ENCODE assay signal across 9 cellular contexts in the genomic region with DNA sequence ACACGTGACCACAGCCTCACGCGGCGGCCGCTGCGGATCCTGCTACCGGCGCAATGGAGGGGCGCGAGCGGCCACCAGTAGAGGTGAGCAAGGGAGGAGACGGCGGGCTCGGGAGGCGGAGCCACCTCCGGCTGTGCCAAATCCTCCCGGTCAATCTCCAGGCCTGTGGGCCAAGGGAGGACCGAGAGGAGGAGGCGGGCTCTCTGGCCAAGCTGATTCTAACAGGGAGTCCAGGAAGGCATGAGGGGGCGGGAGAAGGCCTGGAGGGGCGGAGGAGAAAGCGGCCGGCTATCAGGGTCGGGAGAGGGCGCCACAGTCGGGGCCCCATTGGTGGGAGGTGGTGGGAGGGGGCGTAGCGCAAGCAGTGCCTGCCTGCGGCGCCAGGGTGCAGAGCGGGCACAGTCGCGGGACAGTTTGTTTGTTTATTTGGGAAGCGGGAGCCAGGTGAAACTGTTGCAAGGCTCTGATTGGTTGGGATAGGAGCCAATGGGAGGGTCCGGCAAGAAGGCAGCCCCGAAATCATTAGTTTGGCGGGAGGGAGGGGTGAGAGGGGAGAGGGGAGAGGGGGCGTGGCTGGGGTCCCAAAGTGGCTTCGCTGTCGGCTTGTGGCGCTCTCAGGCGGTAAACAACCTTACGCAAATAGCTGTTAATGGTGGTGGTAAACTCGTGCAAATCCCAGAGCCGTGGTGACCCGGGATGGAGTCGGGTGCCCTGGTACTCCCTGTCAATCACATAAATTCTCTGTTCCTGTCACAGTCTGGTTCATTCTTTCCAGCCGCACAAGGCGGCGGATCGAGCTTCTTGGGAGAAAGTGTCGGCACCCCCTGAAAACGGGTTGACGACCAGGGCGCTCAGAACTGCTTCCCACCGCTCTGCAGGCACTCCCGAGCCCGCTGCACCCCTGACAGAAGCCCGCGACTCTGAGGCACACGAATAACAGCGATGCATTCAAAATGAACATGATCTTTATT. TPM values are rescaled to one million over a fixed set of nuclear protein-coding genes. Genes with fewer than 3 reads are reported as not detected.
DNase-seq lines count a peak whose midpoint lies in the region; ATAC-seq and TF ChIP-seq lines count a peak whose summit lies in the region.
"Had no signal": no experiment of that assay in that cellular context is flagged by ENCODE, and none has a peak within 500 bp of the region (broad histone marks: within the 10 kb centered on the region; RNA-seq: fewer than 3 reads in every experiment).

Gene IRS4 (minus strand): TSS at position 55 of the 971 bp plus-strand sequence.

- H3K4me1 Mint-ChIP-seq in activated CD8-positive, alpha-beta memory T cell treated with anti-CD3 and anti-CD28 coated beads, Interleukin-2, amount 10 ng/mL, durations not matched to agents 7 days and 5 days: no peaks in the 10 kb centered on the region

- POLR2A ChIA-PET in PC-9 (lab: Charles Lee; ENCODE audit: unreplicated experiment): interaction anchor here (0.6 to 0.7 kb wide), 2 partner anchors 800 to 1100 kb away, joined by 3 to 7 read pairs; partner anchors contain the start of gene NXT2

- peak within 1 kb of the TSS; percentile 72 for H3K4me2 ChIP-seq in PC-9

- peak within 1 kb of the TSS; percentile 48; the same call in 1 of the 2 replicates for H3K4me3 ChIP-seq in PC-9
- H3K4me3 ChIP-seq in sigmoid colon: peak within 1 kb of the TSS; percentile 14 to 45 (median 34)
- H3K4me3 ChIP-seq: SJSA1 had no signal

- H3F3A ChIP-seq in PC-9 (ENCODE audit: insufficient read depth, low read depth): no peaks in the 10 kb centered on the region

- TF ChIP-seq POLR2A in sigmoid colon (IDR thresholded peaks at IDR 0.05): no peak

- no peaks in the 10 kb centered on the region for H3K9me3 ChIP-seq in PC-9 (ENCODE audit: insufficient read depth, low read depth)
- no peaks in the 10 kb centered on the region for H3K9me3 ChIP-seq in sigmoid colon
- H3K9me3 ChIP-seq: SJSA1 had no signal

- H2AFZ ChIP-seq in PC-9: peak within 1 kb of the TSS; percentile 66; the same call in 1 of the 2 replicates

- no peaks in the 10 kb centered on the region for H3K36me3 Mint-ChIP-seq in activated CD8-positive, alpha-beta memory T cell treated with anti-CD3 and anti-CD28 coated beads, Interleukin-2, amount 10 ng/mL, durations not matched to agents 7 days and 5 days

- 3 to 6% methylated on average over 62 of the region's 62 CpGs for WGBS in sigmoid colon, 2 donors

- H3K4me1 ChIP-seq in PC-9 (replicated peaks; ENCODE audit: insufficient read depth) (no peaks in the 10 kb centered on the region), sigmoid colon (peaks cover 0 to 15% (median 5%) of the 10 kb centered on the region in 4 donors)
- H3K4me1 ChIP-seq: SJSA1 had no signal

- BruUV-seq in PC-9 (replicated peaks; lab: Mats Ljungman, UMichigan): no TSS peak

- no peaks in the 10 kb centered on the region for H3K79me2 ChIP-seq in PC-9 (ENCODE audit: low read depth)

- no peaks in the 10 kb centered on the region for H3K9me3 Mint-ChIP-seq in activated CD8-positive, alpha-beta memory T cell treated with anti-CD3 and anti-CD28 coated beads, Interleukin-2, amount 10 ng/mL, durations not matched to agents 7 days and 5 days (ENCODE audit: low read depth)

- H4K20me1 ChIP-seq in PC-9 (ENCODE audit: insufficient read depth): no peaks in the 10 kb centered on the region

- DNase-seq in DMS 273 (lab: John Stamatoyannopoulos, UW; ENCODE audit: unreplicated experiment): peak; percentile 68
- no peak for DNase-seq in DMS 273 treated with DMSO at 0.1 percent for 48 hours (lab: John Stamatoyannopoulos, UW)
- DNase-seq in PC-9: peak in 1 of 2 experiments; percentile 38
- no peak for DNase-seq in left ventricle myocardium superior
- no peak for DNase-seq in sigmoid colon
- DNase-seq in HPDE6-E6E7 (ENCODE audit: extremely low spot score): no peak
- no peak for DNase-seq in activated CD8-positive, alpha-beta memory T cell treated with anti-CD3 and anti-CD28 coated beads, Interleukin-2, amount 10 ng/mL, durations not matched to agents 7 days and 5 days
- DNase-seq in activated CD4-positive, alpha-beta T cell treated with anti-CD3 and anti-CD28 coated beads, Interleukin-2, amount 50 U/mL, for 1 hour: no peak

- H3K9me2 ChIP-seq in PC-9 (ENCODE audit: insufficient read depth): no peaks in the 10 kb centered on the region

- no peak within 1 kb of the TSS for H3K27ac Mint-ChIP-seq in activated CD8-positive, alpha-beta memory T cell treated with anti-CD3 and anti-CD28 coated beads, Interleukin-2, amount 10 ng/mL, durations not matched to agents 7 days and 5 days

- H3K36me3 ChIP-seq in PC-9 (ENCODE audit: low read depth): no peaks in the 10 kb centered on the region
- no peaks in the 10 kb centered on the region for H3K36me3 ChIP-seq in sigmoid colon
- H3K36me3 ChIP-seq: SJSA1 had no signal

- ATAC-seq in left ventricle myocardium superior: peak; percentile 22
- ATAC-seq in activated CD8-positive, alpha-beta memory T cell treated with anti-CD3 and anti-CD28 coated beads, Interleukin-2, amount 10 ng/mL, durations not matched to agents 7 days and 5 days: no peak

- H3K27me3 Mint-ChIP-seq in activated CD8-positive, alpha-beta memory T cell treated with anti-CD3 and anti-CD28 coated beads, Interleukin-2, amount 10 ng/mL, durations not matched to agents 7 days and 5 days: peaks cover 48% of the 10 kb centered on the region

- intact Hi-C loops in PC-9 (cut with micrococcal nuclease; ENCODE audit: unreplicated experiment) (no loop called here), left ventricle myocardium superior (cut with micrococcal nuclease) (no loop called here), sigmoid colon (cut with DNase I) (no loop called here)

- peaks cover 32% of the 10 kb centered on the region; the same call in 1 of the 2 replicates for H3K27me3 ChIP-seq in PC-9 (ENCODE audit: insufficient read depth, low read depth)
- H3K27me3 ChIP-seq in sigmoid colon: peaks cover 18 to 75% (median 21%) of the 10 kb centered on the region in 3 donors

- TF ChIP-seq CTCF in PC-9 (conservative IDR thresholded peaks at IDR 0.05) (no peak), sigmoid colon (IDR thresholded peaks at IDR 0.05) (no peak)

- no peak within 1 kb of the TSS for H3K27ac ChIP-seq in PC-9
- H3K27ac ChIP-seq in sigmoid colon: no peak within 1 kb of the TSS
- H3K27ac ChIP-seq: SJSA1 had no signal

- H3K4me3 Mint-ChIP-seq in activated CD8-positive, alpha-beta memory T cell treated with anti-CD3 and anti-CD28 coated beads, Interleukin-2, amount 10 ng/mL, durations not matched to agents 7 days and 5 days: no peak within 1 kb of the TSS

- no peak for TF ChIP-seq EP300 in sigmoid colon (IDR thresholded peaks at IDR 0.05)

- CTCF ChIA-PET in PC-9 (lab: Charles Lee): no interaction called here
- CTCF ChIA-PET in activated CD8-positive, alpha-beta memory T cell treated with anti-CD3 and anti-CD28 coated beads, Interleukin-2, amount 10 ng/mL, durations not matched to agents 7 days and 5 days (lab: Charles Lee): no interaction called here

RNA-seq across cellular contexts. Expression of gene IRS4, which starts in this region (rescaled TPM):
- not detected in 2 replicates for total RNA-seq in PC-9 (2021)
- not detected for total RNA-seq in left ventricle myocardium superior
- total RNA-seq in sigmoid colon: not detected
- not detected for polyA plus RNA-seq in sigmoid colon
- under 1 TPM in 1 of 2 experiments, not detected in 1; 0.16 TPM for total RNA-seq in activated CD8-positive, alpha-beta memory T cell treated with anti-CD3 and anti-CD28 coated beads, Interleukin-2, amount 10 ng/mL, durations not matched to agents 7 days and 5 days
- total RNA-seq: SJSA1 had no signal

Comparison
In these comparisons a context has a peak if more than half of its experiments do, and no peak if none do; other contexts are left out.
1. Peak in ATAC-seq in left ventricle myocardium superior; RNA of the gene not detected or under 1 TPM.